34 cellular contexts compared by ENCODE assay signal in genomic region chr3:132900479-132900878, GRCh38.
"Had no signal": no experiment of that assay in that cellular context is flagged by ENCODE, and none has a peak within 500 bp of the region (broad histone marks: within the 10 kb centered on the region; RNA-seq: fewer than 3 reads in every experiment).

No MANE protein-coding gene starts in this region.

- ATAC-seq: activated CD4-positive, CD25-positive, alpha-beta regulatory T cell treated with anti-CD3 and anti-CD28 coated beads, Interleukin-2, amount 50 U/mL, for 24 hours; activated CD8-positive, alpha-beta T cell treated with anti-CD3 and anti-CD28 coated beads for 36 hours; activated naive CD8-positive, alpha-beta T cell treated with anti-CD3 and anti-CD28 coated beads, Interleukin-2, amount 50 U/mL, for 24 hours; body of pancreas; T-helper 17 cell had no signal

- FAIRE-seq: endometrium, endothelial cell of umbilical vein, frontal cortex had no signal

- H3K9me3 ChIP-seq: adrenal gland, body of pancreas, colonic mucosa had no signal

- H3K27me3 ChIP-seq: adrenal gland, body of pancreas, colonic mucosa had no signal

- H3K4me3 Mint-ChIP-seq: activated B cell treated with CpG ODN at 0.5 μM for 24 hours; activated CD8-positive, alpha-beta T cell treated with anti-CD3 and anti-CD28 coated beads for 36 hours; activated naive CD4-positive, alpha-beta T cell treated with anti-CD3 and anti-CD28 coated beads for 36 hours; activated naive CD4-positive, alpha-beta T cell treated with anti-CD3 and anti-CD28 coated beads, Interleukin-2, amount 50 U/mL, for 24 hours; activated naive CD8-positive, alpha-beta T cell treated with anti-CD3 and anti-CD28 coated beads for 36 hours; activated naive CD8-positive, alpha-beta T cell treated with anti-CD3 and anti-CD28 coated beads, Interleukin-2, amount 50 U/mL, for 24 hours; activated T-helper 1 cell treated with anti-CD3 and anti-CD28 coated beads, Interleukin-12 subunit alpha, Interleukin-12 subunit beta, Interleukin-2, Interleukin-4 antibody, amounts not matched to agents 30 ng/mL and 10 ng/mL and 1 ng/mL, durations not matched to agents 14 hours and 24 hours and 36 hours; T-helper 17 cell; T-helper 2 cell treated with Interferon-gamma antibody and Interleukin-4, amounts not matched to agents 5 μg/mL and 100 μg/mL, for 36 hours had no signal

- H3K4me1 ChIP-seq: body of pancreas, colonic mucosa had no signal

- H3K27ac Mint-ChIP-seq: activated B cell treated with CpG ODN at 0.5 μM for 24 hours; activated CD8-positive, alpha-beta T cell treated with anti-CD3 and anti-CD28 coated beads for 36 hours; activated naive CD4-positive, alpha-beta T cell treated with anti-CD3 and anti-CD28 coated beads for 36 hours; activated naive CD4-positive, alpha-beta T cell treated with anti-CD3 and anti-CD28 coated beads, Interleukin-2, amount 50 U/mL, for 24 hours; activated naive CD8-positive, alpha-beta T cell treated with anti-CD3 and anti-CD28 coated beads for 36 hours; activated naive CD8-positive, alpha-beta T cell treated with anti-CD3 and anti-CD28 coated beads, Interleukin-2, amount 50 U/mL, for 24 hours; activated T-helper 1 cell treated with anti-CD3 and anti-CD28 coated beads, Interleukin-12 subunit alpha, Interleukin-12 subunit beta, Interleukin-2, Interleukin-4 antibody, amounts not matched to agents 30 ng/mL and 10 ng/mL and 1 ng/mL, durations not matched to agents 14 hours and 24 hours and 36 hours; activated T-helper 2 cell treated with anti-CD3 and anti-CD28 coated beads, Interferon-gamma antibody, Interleukin-2, Interleukin-4, amounts not matched to agents 10 μg/mL and 5 μg/mL and 100 μg/mL, durations not matched to agents 14 hours and 24 hours and 36 hours; T-helper 17 cell; T-helper 2 cell treated with Interferon-gamma antibody and Interleukin-4, amounts not matched to agents 5 μg/mL and 100 μg/mL, for 36 hours had no signal

- H3K36me3 ChIP-seq: adrenal gland, colonic mucosa, WERI-Rb-1 had no signal

- H3K4me3 ChIP-seq: adrenal gland, body of pancreas, colonic mucosa had no signal

- H3K4me1 Mint-ChIP-seq: activated B cell treated with CpG ODN at 0.5 μM for 24 hours; activated naive CD4-positive, alpha-beta T cell treated with anti-CD3 and anti-CD28 coated beads, Interleukin-2, amount 50 U/mL, for 24 hours; activated naive CD8-positive, alpha-beta T cell treated with anti-CD3 and anti-CD28 coated beads for 36 hours; activated naive CD8-positive, alpha-beta T cell treated with anti-CD3 and anti-CD28 coated beads, Interleukin-2, amount 50 U/mL, for 24 hours; T-helper 17 cell had no signal

- H3K36me3 Mint-ChIP-seq: activated naive CD4-positive, alpha-beta T cell treated with anti-CD3 and anti-CD28 coated beads, Interleukin-2, amount 50 U/mL, for 24 hours; activated naive CD8-positive, alpha-beta T cell treated with anti-CD3 and anti-CD28 coated beads for 36 hours had no signal

- H3K27ac ChIP-seq: adrenal gland, body of pancreas, colonic mucosa, epithelial cell of prostate, WERI-Rb-1 had no signal

- H3K9me3 Mint-ChIP-seq: activated B cell treated with CpG ODN at 0.5 μM for 24 hours; activated CD8-positive, alpha-beta T cell treated with anti-CD3 and anti-CD28 coated beads for 36 hours; activated naive CD4-positive, alpha-beta T cell treated with anti-CD3 and anti-CD28 coated beads for 36 hours; activated naive CD4-positive, alpha-beta T cell treated with anti-CD3 and anti-CD28 coated beads, Interleukin-2, amount 50 U/mL, for 24 hours; activated naive CD8-positive, alpha-beta T cell treated with anti-CD3 and anti-CD28 coated beads for 36 hours; activated naive CD8-positive, alpha-beta T cell treated with anti-CD3 and anti-CD28 coated beads, Interleukin-2, amount 50 U/mL, for 24 hours; activated T-helper 1 cell treated with anti-CD3 and anti-CD28 coated beads, Interleukin-12 subunit alpha, Interleukin-12 subunit beta, Interleukin-2, Interleukin-4 antibody, amounts not matched to agents 30 ng/mL and 10 ng/mL and 1 ng/mL, durations not matched to agents 14 hours and 24 hours and 36 hours; activated T-helper 2 cell treated with anti-CD3 and anti-CD28 coated beads, Interferon-gamma antibody, Interleukin-2, Interleukin-4, amounts not matched to agents 10 μg/mL and 5 μg/mL and 100 μg/mL, durations not matched to agents 14 hours and 24 hours and 36 hours; T-helper 2 cell treated with Interferon-gamma antibody and Interleukin-4, amounts not matched to agents 5 μg/mL and 100 μg/mL, for 36 hours had no signal

- DNase-seq: activated B cell treated with CpG ODN at 0.5 μM for 24 hours; activated CD4-positive, alpha-beta T cell treated with anti-CD3 and anti-CD28 coated beads for 48 hours; activated CD4-positive, alpha-beta T cell treated with anti-CD3 and anti-CD28 coated beads, Interleukin-2, amount 50 U/mL, for 1 hour; activated CD4-positive, alpha-beta T cell treated with anti-CD3 and anti-CD28 coated beads, Interleukin-2, amount 50 U/mL, for 48 hours; activated CD8-positive, alpha-beta memory T cell treated with anti-CD3 and anti-CD28 coated beads for 24 hours; activated CD8-positive, alpha-beta T cell treated with anti-CD3 and anti-CD28 coated beads for 36 hours; activated effector memory CD4-positive, alpha-beta T cell treated with anti-CD3 and anti-CD28 coated beads, Interleukin-2, amount 50 U/mL, for 16 hours; activated naive CD4-positive, alpha-beta T cell treated with anti-CD3 and anti-CD28 coated beads for 36 hours; activated naive CD8-positive, alpha-beta T cell treated with anti-CD3 and anti-CD28 coated beads for 36 hours; activated naive CD8-positive, alpha-beta T cell treated with anti-CD3 and anti-CD28 coated beads, Interleukin-2, amount 50 U/mL, for 24 hours; activated T-cell treated with anti-CD3 and anti-CD28 coated beads, Interleukin-2, amount 50 U/mL, for 48 hours; adrenal gland; amygdala; aorta; body of pancreas; caudate nucleus; cerebellar nuclear complex; colonic mucosa; effector CD8-positive, alpha-beta T cell; foreskin fibroblast; head of caudate nucleus; T-helper 1 cell; T-helper 17 cell; T1000; WERI-Rb-1 had no signal

- H3K27me3 Mint-ChIP-seq: activated B cell treated with CpG ODN at 0.5 μM for 24 hours; activated naive CD4-positive, alpha-beta T cell treated with anti-CD3 and anti-CD28 coated beads, Interleukin-2, amount 50 U/mL, for 24 hours; activated naive CD8-positive, alpha-beta T cell treated with anti-CD3 and anti-CD28 coated beads for 36 hours; activated naive CD8-positive, alpha-beta T cell treated with anti-CD3 and anti-CD28 coated beads, Interleukin-2, amount 50 U/mL, for 24 hours; T-helper 17 cell had no signal
